1 cellular context compared by ENCODE assay signal in genomic region chr1:93680121-93681094, GRCh38.
TF ChIP-seq lines count a peak whose summit lies in the region.

No MANE protein-coding gene starts in this region.

TF ChIP-seq in HepG2, 621 proteins besides CTCF, POLR2A, EP300 and RAD21 (continued from another document):
- TF ChIP-seq ZNF350 (CRISPR knock-in tag; IDR thresholded peaks at IDR 0.05; ENCODE audit: borderline replicate concordance, low read depth), result 0 out of 2 replicates have a peak, but pooled peaks have one; percentile 31
